In genomic region chr1:24929876-24930702, GRCh38 we compare ENCODE assay signal across 9 cellular contexts. TPM values are rescaled to one million over a fixed set of nuclear protein-coding genes. Genes with fewer than 3 reads are reported as not detected.
DNase-seq lines count a peak whose midpoint lies in the region; ATAC-seq, FAIRE-seq and TF ChIP-seq lines count a peak whose summit lies in the region.
"Had no signal": no experiment of that assay in that cellular context is flagged by ENCODE, and none has a peak within 500 bp of the region (broad histone marks: within the 10 kb centered on the region; RNA-seq: fewer than 3 reads in every experiment).

Gene RUNX3, minus strand, starts transcription at chr1:24930276. Its CDS starts 408 bp downstream, at chr1:24929868.

- peaks cover 45% of the 10 kb centered on the region for H3K4me1 Mint-ChIP-seq in T-helper 2 cell treated with Interferon-gamma antibody and Interleukin-4, amounts not matched to agents 5 μg/mL and 100 μg/mL, for 36 hours (ENCODE audit: low read depth)

- in situ Hi-C loops in astrocyte of the spinal cord (cut with HindIII; ENCODE audit: low sequenced_read_pairs), result loop anchor here (25.0 kb wide), 1 partner anchor 282 kb away; no protein-coding TSS in a partner anchor

- peak; percentile 88 for TF ChIP-seq POLR2A in GM10847 (IDR thresholded peaks at IDR 0.05; ENCODE audit: extremely low read depth, insufficient read length)

- TF ChIP-seq CTCF in astrocyte of the spinal cord (IDR thresholded peaks at IDR 0.05; ENCODE audit: low read depth, low read length) (no peak), lung (IDR thresholded peaks at IDR 0.05; ENCODE audit: control extremely low read depth, extremely low read depth) (no peak)

- FAIRE-seq in urothelium cell line (lab: Jason Lieb, UNC), result no peak

- ATAC-seq in GM21737 (IDR thresholded peaks at IDR 0.05; ENCODE audit: unreplicated experiment) (peak; percentile 66), lung (ENCODE audit: insufficient read depth, low FRiP score) (peak; percentile 58)

- H3K4me3 Mint-ChIP-seq in T-helper 2 cell treated with Interferon-gamma antibody and Interleukin-4, amounts not matched to agents 5 μg/mL and 100 μg/mL, for 36 hours, result peak within 1 kb of the TSS; percentile 94

- no peaks in the 10 kb centered on the region for H3K9me3 Mint-ChIP-seq in T-helper 2 cell treated with Interferon-gamma antibody and Interleukin-4, amounts not matched to agents 5 μg/mL and 100 μg/mL, for 36 hours

- H3K27me3 ChIP-seq in lung (ENCODE audit: control insufficient read depth, insufficient read depth), result no peaks in the 10 kb centered on the region

- H3K9me3 ChIP-seq in lung (ENCODE audit: control insufficient read depth in 2 of 2, insufficient read depth in 1 of 2, low read length in 1 of 2), result peaks cover 0 to 4% of the 10 kb centered on the region in 2 donors

- peak within 1 kb of the TSS; percentile 83 for H3K27ac Mint-ChIP-seq in T-helper 2 cell treated with Interferon-gamma antibody and Interleukin-4, amounts not matched to agents 5 μg/mL and 100 μg/mL, for 36 hours

- peak; percentile 83 for DNase-seq in KG1 (lab: John Stamatoyannopoulos, UW)
- DNase-seq in T-helper 2 cell treated with Interferon-gamma antibody and Interleukin-4, amounts not matched to agents 5 μg/mL and 100 μg/mL, for 36 hours (ENCODE audit: low spot score), result peak; percentile 92
- no peak for DNase-seq in astrocyte of the spinal cord (ENCODE audit: low read depth, low spot score)
- DNase-seq in lung (ENCODE audit: low spot score), result peak; percentile 52
- peak; percentile 71 to 87 for DNase-seq in stimulated activated CD8-positive, alpha-beta memory T cell treated with anti-CD3 and anti-CD28 coated beads, Interleukin-4, amount 100 ng/mL, for 1 hour (ENCODE audit: low read depth in 2 of 2, low spot score in 1 of 2)
- DNase-seq in urothelium cell line (ENCODE audit: low spot score), result no peak

- WGBS in lung, 2 donors, result 1 to 2% methylated on average over 54 to 117 of the region's 117 CpGs

- H3K36me3 ChIP-seq in lung (ENCODE audit: control insufficient read depth in 2 of 2, insufficient read depth in 2 of 2, low read length in 2 of 2), result no peaks in the 10 kb centered on the region

- H3K27me3 Mint-ChIP-seq in T-helper 2 cell treated with Interferon-gamma antibody and Interleukin-4, amounts not matched to agents 5 μg/mL and 100 μg/mL, for 36 hours (ENCODE audit: low read depth), result no peaks in the 10 kb centered on the region

- H3K4me1 ChIP-seq in lung (ENCODE audit: control insufficient read depth in 2 of 2, insufficient read depth in 2 of 2, low read length in 2 of 2), result peaks cover 0 to 25% of the 10 kb centered on the region in 2 donors

- H3K36me3 Mint-ChIP-seq in T-helper 2 cell treated with Interferon-gamma antibody and Interleukin-4, amounts not matched to agents 5 μg/mL and 100 μg/mL, for 36 hours (ENCODE audit: low read depth), result peaks cover 42% of the 10 kb centered on the region

- H3K4me3 ChIP-seq in astrocyte of the spinal cord (ENCODE audit: low read depth, low read length) (peak within 1 kb of the TSS; percentile 5), lung (peak within 1 kb of the TSS; percentile 28)

- H3K27ac ChIP-seq in lung (ENCODE audit: low read depth in 1 of 2, low read length in 1 of 2), result peak within 1 kb of the TSS in 1 of 2 donors; percentile 39

RNA-seq across cellular contexts. Expression of gene RUNX3, which starts in this region (rescaled TPM):
- 1 to 10 TPM; 1.7 to 9.0 TPM for total RNA-seq in lung
- 1 to 10 TPM; 2.1 to 6.8 TPM for polyA plus RNA-seq in lung
- total RNA-seq: fibroblast of villous mesenchyme had no signal

Comparison
In these comparisons a context has a peak if more than half of its experiments do, and no peak if none do; other contexts are left out.
1. DNase-seq: peak in KG1 (single experiment), T-helper 2 cell treated with Interferon-gamma antibody and Interleukin-4, amounts not matched to agents 5 μg/mL and 100 μg/mL, for 36 hours (single experiment), lung (single experiment) and stimulated activated CD8-positive, alpha-beta memory T cell treated with anti-CD3 and anti-CD28 coated beads, Interleukin-4, amount 100 ng/mL, for 1 hour (2 of 2); none in astrocyte of the spinal cord (single experiment) and urothelium cell line (single experiment).